Comparison of ENCODE assay signal across 10 cellular contexts in the genomic region with DNA sequence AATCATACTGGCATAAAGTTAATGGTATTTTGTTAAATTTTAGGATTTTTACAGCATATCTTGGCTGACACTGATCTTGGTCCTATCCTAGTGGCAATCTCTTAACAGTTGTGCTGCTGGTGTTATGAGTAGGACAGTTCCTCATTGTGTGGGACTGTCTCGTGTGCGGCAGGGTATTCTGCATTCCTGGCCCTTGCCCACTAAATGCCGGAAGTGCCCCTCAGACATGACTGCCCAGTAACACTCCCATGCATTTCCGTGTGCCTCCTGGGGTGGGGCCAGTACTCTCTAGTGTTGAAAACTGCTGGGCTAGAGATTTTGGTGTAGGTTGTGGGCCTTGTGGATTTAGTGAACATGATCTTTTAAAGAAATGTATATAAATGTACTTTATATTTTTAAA.
DNase-seq lines count a peak whose midpoint lies in the region; ATAC-seq and TF ChIP-seq lines count a peak whose summit lies in the region.
"Had no signal": no experiment of that assay in that cellular context is flagged by ENCODE, and none has a peak within 500 bp of the region (broad histone marks: within the 10 kb centered on the region; RNA-seq: fewer than 3 reads in every experiment).

No MANE protein-coding gene starts in this region.

- no peak for TF ChIP-seq EP300 in sigmoid colon (IDR thresholded peaks at IDR 0.05)

- no peaks in the 10 kb centered on the region for H3K9me3 ChIP-seq in sigmoid colon

- peaks cover 2% of the 10 kb centered on the region for H3K4me1 Mint-ChIP-seq in activated T-cell treated with anti-CD3 and anti-CD28 coated beads, Interleukin-2, amount 50 U/mL, for 24 hours (ENCODE audit: low read depth)

- TF ChIP-seq CTCF in sigmoid colon (IDR thresholded peaks at IDR 0.05) (no peak), GM10248 (IDR thresholded peaks at IDR 0.05; ENCODE audit: control extremely low read depth, extremely low read depth, low read depth, missing control alignments) (no peak)

- H3K4me3 ChIP-seq in sigmoid colon, result no peak overlapping the region
- H3K4me3 ChIP-seq: neural progenitor cell had no signal

- no peaks in the 10 kb centered on the region for H3K27me3 Mint-ChIP-seq in activated T-cell treated with anti-CD3 and anti-CD28 coated beads, Interleukin-2, amount 50 U/mL, for 24 hours
- H3K27me3 Mint-ChIP-seq: activated naive CD4-positive, alpha-beta T cell treated with anti-CD3 and anti-CD28 coated beads, Interleukin-2, amount 10 ng/mL, durations not matched to agents 7 days and 5 days had no signal

- TF ChIP-seq POLR2A in sigmoid colon (IDR thresholded peaks at IDR 0.05), result no peak

- peak overlapping the region; percentile 61 to 79 (median 72) for H3K27ac ChIP-seq in sigmoid colon
- H3K27ac ChIP-seq: neural progenitor cell had no signal

- H3K36me3 Mint-ChIP-seq in activated T-cell treated with anti-CD3 and anti-CD28 coated beads, Interleukin-2, amount 50 U/mL, for 24 hours (ENCODE audit: low read depth), result no peaks in the 10 kb centered on the region
- H3K36me3 Mint-ChIP-seq: activated naive CD4-positive, alpha-beta T cell treated with anti-CD3 and anti-CD28 coated beads, Interleukin-2, amount 10 ng/mL, durations not matched to agents 7 days and 5 days; neural progenitor cell had no signal

- POLR2A ChIA-PET in GM10248 (lab: Yijun Ruan, JAX), result no interaction called here

- peak; percentile 21 for DNase-seq in EL
- DNase-seq in UCSD-AML1 (lab: John Stamatoyannopoulos, UW; ENCODE audit: unreplicated experiment), result peak; percentile 24
- DNase-seq in left cardiac atrium, result no peak
- DNase-seq in sigmoid colon, result no peak
- no peak for DNase-seq in NCI-H2081 treated with DMSO at 0.1 percent for 48 hours (lab: John Stamatoyannopoulos, UW)
- DNase-seq in GM10248 (ENCODE audit: extremely low spot score), result no peak
- DNase-seq in activated CD4-positive, alpha-beta T cell treated with anti-CD3 and anti-CD28 coated beads for 1 hour, result no peak
- DNase-seq in activated T-cell treated with anti-CD3 and anti-CD28 coated beads, Interleukin-2, amount 50 U/mL, for 24 hours, result no peak

- peak; percentile 50 to 57 for ATAC-seq in left cardiac atrium

- H3K4me1 ChIP-seq in sigmoid colon, result peaks cover 0 to 51% (median 38%) of the 10 kb centered on the region in 4 donors
- H3K4me1 ChIP-seq: neural progenitor cell had no signal

- H3K27ac Mint-ChIP-seq in activated T-cell treated with anti-CD3 and anti-CD28 coated beads, Interleukin-2, amount 50 U/mL, for 24 hours, result no peak overlapping the region
- H3K27ac Mint-ChIP-seq: activated naive CD4-positive, alpha-beta T cell treated with anti-CD3 and anti-CD28 coated beads, Interleukin-2, amount 10 ng/mL, durations not matched to agents 7 days and 5 days had no signal

- no peak overlapping the region for H3K4me3 Mint-ChIP-seq in activated T-cell treated with anti-CD3 and anti-CD28 coated beads, Interleukin-2, amount 50 U/mL, for 24 hours
- H3K4me3 Mint-ChIP-seq: activated naive CD4-positive, alpha-beta T cell treated with anti-CD3 and anti-CD28 coated beads, Interleukin-2, amount 10 ng/mL, durations not matched to agents 7 days and 5 days; neural progenitor cell had no signal

- no peaks in the 10 kb centered on the region for H3K27me3 ChIP-seq in sigmoid colon
- H3K27me3 ChIP-seq: neural progenitor cell had no signal

- CTCF ChIA-PET in GM10248 (lab: Yijun Ruan, JAX), result interaction anchor here (0.7 to 3.0 kb wide), 6 partner anchors 10 to 395 kb away, joined by 3 to 23 read pairs (median 4); no protein-coding TSS in a partner anchor

- 49 to 60% methylated on average over 4 of the region's 4 CpGs for WGBS in sigmoid colon, 2 donors

- no peaks in the 10 kb centered on the region for H3K9me3 Mint-ChIP-seq in activated T-cell treated with anti-CD3 and anti-CD28 coated beads, Interleukin-2, amount 50 U/mL, for 24 hours
- H3K9me3 Mint-ChIP-seq: activated naive CD4-positive, alpha-beta T cell treated with anti-CD3 and anti-CD28 coated beads, Interleukin-2, amount 10 ng/mL, durations not matched to agents 7 days and 5 days; neural progenitor cell had no signal

- intact Hi-C loops in left cardiac atrium (cut with DNase I) (loop anchor here in 1 of 2 donors (1.0 to 2.0 kb wide), 2 partner anchors 143 to 150 kb away; no protein-coding TSS in a partner anchor), sigmoid colon (cut with DNase I) (loop anchor here (10.0 kb wide), 1 partner anchor 230 kb away; no protein-coding TSS in a partner anchor)

- no peaks in the 10 kb centered on the region for H3K36me3 ChIP-seq in sigmoid colon
- H3K36me3 ChIP-seq: neural progenitor cell had no signal

Comparison
In these comparisons a context has a peak if more than half of its experiments do, and no peak if none do; other contexts are left out.
1. DNase-seq: peak in EL (single experiment) and UCSD-AML1 (single experiment); none in left cardiac atrium (single experiment), sigmoid colon (single experiment), NCI-H2081 treated with DMSO at 0.1 percent for 48 hours (single experiment), GM10248 (single experiment), activated CD4-positive, alpha-beta T cell treated with anti-CD3 and anti-CD28 coated beads for 1 hour (single experiment) and activated T-cell treated with anti-CD3 and anti-CD28 coated beads, Interleukin-2, amount 50 U/mL, for 24 hours (single experiment).